In genomic region chr2:97931118-97931850, GRCh38 we compare ENCODE assay signal across 10 cellular contexts.
DNase-seq lines count a peak whose midpoint lies in the region; ATAC-seq and TF ChIP-seq lines count a peak whose summit lies in the region.
"Had no signal": no experiment of that assay in that cellular context is flagged by ENCODE, and none has a peak within 500 bp of the region (broad histone marks: within the 10 kb centered on the region; RNA-seq: fewer than 3 reads in every experiment).

No MANE protein-coding gene starts in this region.

- peak overlapping the region; percentile 59 to 79 (median 70) for H3K9ac ChIP-seq in BLaER1 treated with 17β-estradiol and CSF1 and Interleukin-3, amounts not matched to agents 10 nM and 100 nM
- H3K9ac ChIP-seq in endodermal cell (ENCODE audit: extremely low read depth, low read length, poor library complexity, severe bottlenecking) = no peak overlapping the region

- peaks cover 6 to 94% (median 13%) of the 10 kb centered on the region in 11 experiments; a peak in 16 of 22 replicates for H4K20me1 ChIP-seq in BLaER1 treated with 17β-estradiol and CSF1 and Interleukin-3, amounts not matched to agents 10 nM and 100 nM

- no peaks in the 10 kb centered on the region for H3K27me3 Mint-ChIP-seq in endodermal cell (ENCODE audit: insufficient read depth)

- H3K36me3 ChIP-seq in BLaER1 treated with 17β-estradiol and CSF1 and Interleukin-3, amounts not matched to agents 10 nM and 100 nM = peaks cover 0 to 17% (median 6%) of the 10 kb centered on the region in 11 experiments; a peak in 10 of 22 replicates
- H3K36me3 ChIP-seq in endodermal cell (ENCODE audit: control insufficient read depth, insufficient read depth, low read length) = peaks cover 12% of the 10 kb centered on the region

- peaks cover 4% of the 10 kb centered on the region for H3K36me3 Mint-ChIP-seq in endodermal cell (ENCODE audit: low read depth)

- peaks cover 0 to 17% (median 7%) of the 10 kb centered on the region in 11 experiments; a peak in 10 of 22 replicates for H3K9me3 ChIP-seq in BLaER1 treated with 17β-estradiol and CSF1 and Interleukin-3, amounts not matched to agents 10 nM and 100 nM (replicated peaks in 1 of 11)
- peaks cover 8% of the 10 kb centered on the region for H3K9me3 ChIP-seq in endodermal cell (ENCODE audit: control insufficient read depth, low read length)

- peak overlapping the region; percentile 15 to 47 (median 36); a peak in 12 of 20 replicates for H3K4me3 ChIP-seq in BLaER1 treated with 17β-estradiol and CSF1 and Interleukin-3, amounts not matched to agents 10 nM and 100 nM
- H3K4me3 ChIP-seq in endodermal cell (ENCODE audit: low read length) = peak overlapping the region; percentile 62

- H3K4me3 Mint-ChIP-seq in endodermal cell = no peak overlapping the region

- H3K27ac Mint-ChIP-seq in endodermal cell = peak overlapping the region; percentile 45

- H3K4me1 Mint-ChIP-seq in endodermal cell = peaks cover 59% of the 10 kb centered on the region

- peak; percentile 71 for DNase-seq in NAMALWA (ENCODE audit: low spot score)
- no peak for DNase-seq in endodermal cell
- DNase-seq in activated CD4-positive, alpha-beta T cell treated with anti-CD3 and anti-CD28 coated beads for 1 hour = no peak
- no peak for DNase-seq in DMS114 treated with DMSO at 0.1 percent for 48 hours (lab: John Stamatoyannopoulos, UW; ENCODE audit: unreplicated experiment)
- no peak for DNase-seq in NCI-H1105 (lab: John Stamatoyannopoulos, UW)
- DNase-seq: activated effector memory CD4-positive, alpha-beta T cell treated with anti-CD3 and anti-CD28 coated beads, Interleukin-2, amount 50 U/mL, for 16 hours; NCI-H1048 had no signal

- peak overlapping the region; percentile 64 to 92 (median 83); a peak in 21 of 22 replicates for H3K27ac ChIP-seq in BLaER1 treated with 17β-estradiol and CSF1 and Interleukin-3, amounts not matched to agents 10 nM and 100 nM
- no peak overlapping the region for H3K27ac ChIP-seq in endodermal cell (ENCODE audit: low read depth, low read length)

- no peaks in the 10 kb centered on the region for H3K9me3 Mint-ChIP-seq in endodermal cell

- ATAC-seq in GM19455 (IDR thresholded peaks at IDR 0.05; ENCODE audit: unreplicated experiment) (peak; percentile 45), GM19463 (IDR thresholded peaks at IDR 0.05; ENCODE audit: unreplicated experiment) (no peak)

- H3K4me2 ChIP-seq in BLaER1 treated with 17β-estradiol and CSF1 and Interleukin-3, amounts not matched to agents 10 nM and 100 nM = peak overlapping the region; percentile 65 to 89 (median 82)

- no peak for TF ChIP-seq CTCF in endodermal cell (conservative IDR thresholded peaks at IDR 0.05)

- H3K4me1 ChIP-seq in BLaER1 treated with 17β-estradiol and CSF1 and Interleukin-3, amounts not matched to agents 10 nM and 100 nM = peaks cover 39 to 82% (median 63%) of the 10 kb centered on the region in 10 experiments
- peaks cover 20% of the 10 kb centered on the region for H3K4me1 ChIP-seq in endodermal cell (ENCODE audit: control insufficient read depth, insufficient read depth, low read length)

- H3K27me3 ChIP-seq in BLaER1 treated with 17β-estradiol and CSF1 and Interleukin-3, amounts not matched to agents 10 nM and 100 nM = no peaks in the 10 kb centered on the region
- no peaks in the 10 kb centered on the region for H3K27me3 ChIP-seq in endodermal cell (ENCODE audit: control insufficient read depth, insufficient read depth, low read length, poor library complexity, severe bottlenecking)

- WGBS in endodermal cell (ENCODE audit: insufficient coverage in 1 of 2, insufficient read length in 1 of 2), 2 experiments = 45% methylated on average over 3 of the region's 3 CpGs; no CpG with 5 or more reads in 1 of the 2 experiments
